In genomic region chr21:42248783-42249597, GRCh38 we compare ENCODE assay signal across 12 cellular contexts.
DNase-seq lines count a peak whose midpoint lies in the region; ATAC-seq and TF ChIP-seq lines count a peak whose summit lies in the region.
"Had no signal": no experiment of that assay in that cellular context is flagged by ENCODE, and none has a peak within 500 bp of the region (broad histone marks: within the 10 kb centered on the region; RNA-seq: fewer than 3 reads in every experiment).

No MANE protein-coding gene starts in this region.

- H3K36me3 Mint-ChIP-seq in memory B cell = peaks cover 5% of the 10 kb centered on the region

- DNase-seq in memory B cell (ENCODE audit: low spot score in 2 of 2) (peak in 1 of 2 donors; percentile 55), foreskin fibroblast (no peak), Ammon's horn (ENCODE audit: low spot score) (no peak), DMS153 (lab: John Stamatoyannopoulos, UW) (no peak)
- no peak for DNase-seq in activated CD4-positive, alpha-beta T cell treated with anti-CD3 and anti-CD28 coated beads, Interleukin-2, amount 50 U/mL, for 4 hours
- DNase-seq: activated naive CD8-positive, alpha-beta T cell treated with anti-CD3 and anti-CD28 coated beads for 36 hours; DMS 273 treated with DMSO at 0.1 percent for 48 hours had no signal

- H3K4me3 Mint-ChIP-seq in memory B cell = peak overlapping the region; percentile 37
- H3K4me3 Mint-ChIP-seq: activated naive CD8-positive, alpha-beta T cell treated with anti-CD3 and anti-CD28 coated beads for 36 hours had no signal

- H3K27ac Mint-ChIP-seq in memory B cell = peak overlapping the region; percentile 42
- H3K27ac Mint-ChIP-seq: activated naive CD8-positive, alpha-beta T cell treated with anti-CD3 and anti-CD28 coated beads for 36 hours had no signal

- no peaks in the 10 kb centered on the region for H3K27me3 Mint-ChIP-seq in memory B cell
- H3K27me3 Mint-ChIP-seq: activated naive CD8-positive, alpha-beta T cell treated with anti-CD3 and anti-CD28 coated beads for 36 hours had no signal

- no peaks in the 10 kb centered on the region for H3K9me3 Mint-ChIP-seq in memory B cell
- H3K9me3 Mint-ChIP-seq: activated naive CD8-positive, alpha-beta T cell treated with anti-CD3 and anti-CD28 coated beads for 36 hours had no signal

- peaks cover 46% of the 10 kb centered on the region for H3K4me1 Mint-ChIP-seq in memory B cell

- ATAC-seq in GM18520 (IDR thresholded peaks at IDR 0.05; ENCODE audit: unreplicated experiment) = peak; percentile 76
- ATAC-seq in GM21619 (IDR thresholded peaks at IDR 0.05; ENCODE audit: unreplicated experiment) = peak; percentile 76
- peak; percentile 79 for ATAC-seq in HG03571 (IDR thresholded peaks at IDR 0.05; ENCODE audit: unreplicated experiment)
- peak; percentile 100 for ATAC-seq in memory B cell (ENCODE audit: low read depth)
- ATAC-seq: Panc1 had no signal

- no peak for TF ChIP-seq CTCF in foreskin fibroblast (IDR thresholded peaks at IDR 0.05; ENCODE audit: low read depth, low read length)

- no peak overlapping the region for H3K4me3 ChIP-seq in foreskin fibroblast (ENCODE audit: low read depth in 1 of 2, low read length in 2 of 2)
- H3K4me3 ChIP-seq: pancreas had no signal
